In the genomic region with DNA sequence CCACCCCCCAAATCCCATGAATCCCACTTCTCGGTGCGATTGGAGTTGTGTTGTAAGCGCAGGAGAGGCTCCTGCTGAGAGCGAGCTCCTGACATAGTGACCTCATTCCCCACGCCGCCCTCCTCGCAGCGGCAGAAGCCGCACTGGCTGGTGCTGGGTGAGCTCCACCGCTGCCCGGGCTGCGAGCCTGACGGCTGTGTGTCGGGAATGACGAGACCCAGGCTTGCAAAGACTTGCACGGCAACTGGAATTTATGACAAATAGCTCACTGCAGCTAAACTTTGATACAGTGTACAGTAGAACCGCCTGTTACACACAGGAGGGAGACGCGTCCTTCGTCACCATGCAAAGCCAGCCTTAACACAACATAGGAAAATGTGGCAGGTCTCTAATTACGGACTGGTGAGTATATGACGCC, we compare ENCODE assay signal across 8 cellular contexts.
A peak's percentile ranks its signal among the peaks of the same experiment; 100 is the strongest.
DNase-seq lines count a peak whose midpoint lies in the region; ATAC-seq, FAIRE-seq and TF ChIP-seq lines count a peak whose summit lies in the region.

No MANE protein-coding gene starts in this region.

- H3K4me1 Mint-ChIP-seq in activated naive CD8-positive, alpha-beta T cell treated with anti-CD3 and anti-CD28 coated beads, Interleukin-2, amount 50 U/mL, for 24 hours, result no peaks in the 10 kb centered on the region

- TF ChIP-seq POLR2A in Peyer's patch (IDR thresholded peaks at IDR 0.05), result no peak
- TF ChIP-seq POLR2A in GM12891 (IDR thresholded peaks at IDR 0.05; ENCODE audit: low read depth, low read length), result no peak

- no peaks in the 10 kb centered on the region for H3K9me3 ChIP-seq in Peyer's patch

- no peak for ATAC-seq in activated naive CD8-positive, alpha-beta T cell treated with anti-CD3 and anti-CD28 coated beads, Interleukin-2, amount 50 U/mL, for 24 hours

- in situ Hi-C loops in G401 (cut with HindIII; ENCODE audit: low sequenced_read_pairs), result no loop called here

- H3K4me3 Mint-ChIP-seq in activated naive CD8-positive, alpha-beta T cell treated with anti-CD3 and anti-CD28 coated beads, Interleukin-2, amount 50 U/mL, for 24 hours, result no peak overlapping the region

- H3K27me3 ChIP-seq in Peyer's patch, result no peaks in the 10 kb centered on the region

- H3K36me3 ChIP-seq in Peyer's patch, result no peaks in the 10 kb centered on the region

- H3K27me3 Mint-ChIP-seq in activated naive CD8-positive, alpha-beta T cell treated with anti-CD3 and anti-CD28 coated beads, Interleukin-2, amount 50 U/mL, for 24 hours, result no peaks in the 10 kb centered on the region

- DNase-seq in G401 (ENCODE audit: low spot score) (peak; percentile 58), Peyer's patch (peak in 1 of 3 donors; percentile 52), fibroblast of villous mesenchyme (ENCODE audit: low read depth) (peak; percentile 76), nucleus accumbens (lab: John Stamatoyannopoulos, UW) (peak in 51 of 56 donors; percentile 4 to 82 (median 67)), T-helper 2 cell (no peak), GM10266 (ENCODE audit: extremely low spot score) (no peak), GM12891 (ENCODE audit: insufficient read length, low spot score) (no peak)
- no peak for DNase-seq in activated naive CD8-positive, alpha-beta T cell treated with anti-CD3 and anti-CD28 coated beads, Interleukin-2, amount 50 U/mL, for 24 hours

- H3K36me3 Mint-ChIP-seq in activated naive CD8-positive, alpha-beta T cell treated with anti-CD3 and anti-CD28 coated beads, Interleukin-2, amount 50 U/mL, for 24 hours (ENCODE audit: low read depth), result no peaks in the 10 kb centered on the region

- no peak for TF ChIP-seq CTCF in Peyer's patch (IDR thresholded peaks at IDR 0.05)
- TF ChIP-seq CTCF in fibroblast of villous mesenchyme (IDR thresholded peaks at IDR 0.05; ENCODE audit: insufficient read depth, low read depth, low read length), result no peak
- no peak for TF ChIP-seq CTCF in GM10266 (IDR thresholded peaks at IDR 0.05; ENCODE audit: control insufficient read depth, insufficient read depth, low read depth, missing control alignments)

- no peak for FAIRE-seq in GM12891 (lab: Jason Lieb, UNC)

- peak overlapping the region in 2 of 4 donors; percentile 1 to 32 for H3K4me3 ChIP-seq in Peyer's patch
- peak overlapping the region; percentile 41 for H3K4me3 ChIP-seq in fibroblast of villous mesenchyme (ENCODE audit: low read depth, low read length)

- H3K27ac Mint-ChIP-seq in activated naive CD8-positive, alpha-beta T cell treated with anti-CD3 and anti-CD28 coated beads, Interleukin-2, amount 50 U/mL, for 24 hours, result no peak overlapping the region

- H3K9me3 Mint-ChIP-seq in activated naive CD8-positive, alpha-beta T cell treated with anti-CD3 and anti-CD28 coated beads, Interleukin-2, amount 50 U/mL, for 24 hours, result no peaks in the 10 kb centered on the region

- H3K27ac ChIP-seq in Peyer's patch, result peak overlapping the region in 3 of 4 donors; percentile 9 to 47 (median 15)

- H3K4me1 ChIP-seq in Peyer's patch, result no peaks in the 10 kb centered on the region

TF ChIP-seq in GM12891, 5 proteins besides CTCF, POLR2A, EP300 and RAD21:
- TF ChIP-seq SPI1 (IDR thresholded peaks at IDR 0.05; ENCODE audit: low read depth, low read length), result no peak
- TF ChIP-seq POU2F2 (IDR thresholded peaks at IDR 0.05; ENCODE audit: low read depth, low read length), result no peak
- no peak for TF ChIP-seq PAX5 (IDR thresholded peaks at IDR 0.05; ENCODE audit: insufficient read depth, low read length, severe bottlenecking)
- TF ChIP-seq TAF1 (IDR thresholded peaks at IDR 0.05; ENCODE audit: low read depth, low read length), result no peak
- TF ChIP-seq POLR2AphosphoS5 (IDR thresholded peaks at IDR 0.05; ENCODE audit: low read depth, low read length), result no peak
TF ChIP-seq in GM12891: peak in this region for 0.

Comparison
In these comparisons a context has a peak if more than half of its experiments do, and no peak if none do; other contexts are left out.
1. DNase-seq: peak in G401 (single experiment), fibroblast of villous mesenchyme (single experiment) and nucleus accumbens (51 of 56); none in T-helper 2 cell (0 of 5), GM10266 (single experiment), activated naive CD8-positive, alpha-beta T cell treated with anti-CD3 and anti-CD28 coated beads, Interleukin-2, amount 50 U/mL, for 24 hours (single experiment) and GM12891 (single experiment).